In the genomic region with DNA sequence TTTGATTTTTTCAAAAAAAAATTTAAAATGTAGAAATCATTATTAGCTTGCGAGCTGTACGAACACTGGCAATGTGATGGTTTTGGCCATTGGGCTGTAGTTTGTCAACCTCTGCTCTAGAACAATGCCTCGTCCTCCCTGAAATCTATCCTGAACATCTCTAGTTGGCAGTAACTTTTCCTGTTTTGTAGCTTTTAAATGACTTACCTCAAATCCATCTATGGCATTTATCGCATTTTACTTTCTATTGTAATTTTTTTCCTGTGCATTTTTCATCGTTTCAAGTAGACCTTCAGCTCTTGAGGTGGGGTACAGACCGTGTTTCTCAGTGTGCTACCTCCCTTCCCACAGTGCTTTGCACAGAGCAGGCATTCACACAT, we compare ENCODE assay signal across 18 cellular contexts. TPM values are rescaled to one million over a fixed set of nuclear protein-coding genes. Genes with fewer than 3 reads are reported as not detected.
DNase-seq lines count a peak whose midpoint lies in the region; ATAC-seq and TF ChIP-seq lines count a peak whose summit lies in the region.
"Had no signal": no experiment of that assay in that cellular context is flagged by ENCODE, and none has a peak within 500 bp of the region (broad histone marks: within the 10 kb centered on the region; RNA-seq: fewer than 3 reads in every experiment).

No MANE protein-coding gene starts in this region.

- DNase-seq in activated CD4-positive, alpha-beta T cell treated with anti-CD3 and anti-CD28 coated beads for 36 hours = no peak
- DNase-seq in activated CD4-positive, alpha-beta T cell treated with anti-CD3 and anti-CD28 coated beads, Interleukin-2, amount 50 U/mL, for 4 hours = no peak
- DNase-seq in IMR-90 = no peak
- DNase-seq in activated T-helper 2 cell treated with anti-CD3 and anti-CD28 coated beads, Interferon-gamma antibody, Interleukin-2, Interleukin-4, amounts not matched to agents 10 μg/mL and 5 μg/mL and 100 μg/mL, durations not matched to agents 14 hours and 24 hours and 36 hours (ENCODE audit: low spot score) = no peak
- DNase-seq in erythroblast (lab: John Stamatoyannopoulos, UW) = no peak
- no peak for DNase-seq in NCI-H146 treated with DMSO at 0.1 percent for 48 hours (lab: John Stamatoyannopoulos, UW; ENCODE audit: unreplicated experiment)
- DNase-seq: activated CD8-positive, alpha-beta memory T cell treated with anti-CD3 and anti-CD28 coated beads, Interleukin-2, amount 50 U/mL, for 4 hours; NK-92 treated with Interleukin-12 subunit alpha and Interleukin-12 subunit beta, amount 100 ng/mL, for 24 hours; SJCRH30; stimulated activated CD4-positive, alpha-beta T cell treated with anti-CD3 and anti-CD28 coated beads, Interleukin-4, amount 100 ng/mL, for 4 hours had no signal

- POLR2A ChIA-PET in activated CD4-positive, alpha-beta T cell treated with anti-CD3 and anti-CD28 coated beads for 36 hours (lab: Charles Lee) = no interaction called here
- POLR2A ChIA-PET in IMR-90 (lab: Charles Lee; ENCODE audit: unreplicated experiment) = interaction anchor here (0.6 kb wide), 1 partner anchor 15 kb away, joined by 3 read pairs; no protein-coding TSS in a partner anchor

- no peak overlapping the region for H2BK15ac ChIP-seq in IMR-90 (ENCODE audit: low read depth, low read length)

- peak overlapping the region; percentile 49; the same call in 1 of the 2 replicates for H3K23ac ChIP-seq in IMR-90 (ENCODE audit: low read depth, low read length)

- 100% methylated on average over 2 of the region's 6 CpGs; no CpG with 5 or more reads in 1 of the 2 experiments for WGBS in IMR-90 (ENCODE audit: extremely low coverage in 2 of 2, insufficient read length in 1 of 2), 2 experiments

- TF ChIP-seq EP300 in neural cell (conservative IDR thresholded peaks at IDR 0.05; ENCODE audit: poor library complexity, severe bottlenecking) = no peak

- H3K36me3 Mint-ChIP-seq in activated CD4-positive, alpha-beta T cell treated with anti-CD3 and anti-CD28 coated beads for 36 hours (ENCODE audit: low read depth) = peaks cover 16% of the 10 kb centered on the region
- peaks cover 22% of the 10 kb centered on the region for H3K36me3 Mint-ChIP-seq in activated T-helper 2 cell treated with anti-CD3 and anti-CD28 coated beads, Interferon-gamma antibody, Interleukin-2, Interleukin-4, amounts not matched to agents 10 μg/mL and 5 μg/mL and 100 μg/mL, durations not matched to agents 14 hours and 24 hours and 36 hours (ENCODE audit: low read depth)

- in situ Hi-C loops in IMR-90 (cut with MboI; ENCODE audit: low sequenced_read_pairs) = no loop called here

- H3K36me3 ChIP-seq in IMR-90 (ENCODE audit: control insufficient read depth, insufficient read depth, low read length) (peaks cover 19% of the 10 kb centered on the region), neural cell (ENCODE audit: insufficient read depth, low read length) (peaks cover 14% of the 10 kb centered on the region)

- H2AK9ac ChIP-seq in IMR-90 (replicated peaks; ENCODE audit: low read depth, low read length, poor library complexity) = no peak overlapping the region

- no peaks in the 10 kb centered on the region for H3F3A ChIP-seq in neural cell (ENCODE audit: insufficient read depth, low read length, poor library complexity, severe bottlenecking)

- TF ChIP-seq RAD21 in IMR-90 (IDR thresholded peaks at IDR 0.05; ENCODE audit: low read length) = no peak
- no peak for TF ChIP-seq RAD21 in neural cell (conservative IDR thresholded peaks at IDR 0.05)

- H3K27ac Mint-ChIP-seq in activated CD4-positive, alpha-beta T cell treated with anti-CD3 and anti-CD28 coated beads for 36 hours = no peak overlapping the region
- peak overlapping the region; percentile 30 for H3K27ac Mint-ChIP-seq in activated T-helper 2 cell treated with anti-CD3 and anti-CD28 coated beads, Interferon-gamma antibody, Interleukin-2, Interleukin-4, amounts not matched to agents 10 μg/mL and 5 μg/mL and 100 μg/mL, durations not matched to agents 14 hours and 24 hours and 36 hours

- H3K79me1 ChIP-seq in IMR-90 (ENCODE audit: low read depth in 1 of 2, low read length in 2 of 2) = peaks cover 6 to 25% of the 10 kb centered on the region in 2 experiments

- H3K4me2 ChIP-seq in IMR-90 (ENCODE audit: low read depth, low read length) (no peak overlapping the region), neural cell (ENCODE audit: low read length) (peak overlapping the region; percentile 96)

- intact Hi-C loops in activated CD4-positive, alpha-beta T cell treated with anti-CD3 and anti-CD28 coated beads for 36 hours (cut with DNase I, micrococcal nuclease) = loop anchor here (2.0 to 5.0 kb wide), 4 partner anchors 81 to 314 kb away; a partner anchor contains a TSS
- intact Hi-C loops in IMR-90 (cut with micrococcal nuclease) = no loop called here
- intact Hi-C loops in activated T-helper 2 cell treated with anti-CD3 and anti-CD28 coated beads, Interferon-gamma antibody, Interleukin-2, Interleukin-4, amounts not matched to agents 10 μg/mL and 5 μg/mL and 100 μg/mL, durations not matched to agents 14 hours and 24 hours and 36 hours (cut with micrococcal nuclease) = loop anchor here (2.0 to 5.0 kb wide), 3 partner anchors 121 to 254 kb away; a partner anchor contains a TSS

- H3K14ac ChIP-seq in IMR-90 (replicated peaks; ENCODE audit: low read depth, low read length) = no peak overlapping the region

- H3K27me3 ChIP-seq in IMR-90 (ENCODE audit: control insufficient read depth, insufficient read depth, low read length) (no peaks in the 10 kb centered on the region), neural cell (ENCODE audit: insufficient read depth, low read depth, low read length) (no peaks in the 10 kb centered on the region)
- H3K27me3 ChIP-seq: ascending aorta, SJCRH30 had no signal

- H2AFZ ChIP-seq in IMR-90 (replicated peaks; ENCODE audit: low read length, poor library complexity) (no peak overlapping the region), neural cell (ENCODE audit: low read depth, low read length) (no peak overlapping the region)

- no peak overlapping the region for H2BK20ac ChIP-seq in IMR-90 (ENCODE audit: low read depth, low read length)

- H3K9me3 ChIP-seq in IMR-90 (ENCODE audit: control insufficient read depth, insufficient read depth, low read length) (no peaks in the 10 kb centered on the region), neural cell (ENCODE audit: low read length) (no peaks in the 10 kb centered on the region)
- H3K9me3 ChIP-seq: ascending aorta, SJCRH30 had no signal

- ATAC-seq in activated CD4-positive, alpha-beta T cell treated with anti-CD3 and anti-CD28 coated beads for 36 hours = no peak
- no peak for ATAC-seq in IMR-90 (ENCODE audit: low read depth)
- no peak for ATAC-seq in HG03025 (IDR thresholded peaks at IDR 0.05; ENCODE audit: low FRiP score, unreplicated experiment)
- ATAC-seq: left lobe of liver, sciatic nerve had no signal

- no peak overlapping the region for H3K56ac ChIP-seq in IMR-90 (ENCODE audit: extremely low read depth, insufficient read depth, low read length)

- no peak overlapping the region for H2BK5ac ChIP-seq in IMR-90 (ENCODE audit: low read depth, low read length, poor library complexity, severe bottlenecking)

- H2AK5ac ChIP-seq in IMR-90 (ENCODE audit: low read depth, low read length) = no peak overlapping the region

- H3K18ac ChIP-seq in IMR-90 (ENCODE audit: low read depth, low read length) = no peak overlapping the region

- no peak overlapping the region for H4K5ac ChIP-seq in IMR-90 (ENCODE audit: low read depth, low read length)

- H3K27me3 Mint-ChIP-seq in activated CD4-positive, alpha-beta T cell treated with anti-CD3 and anti-CD28 coated beads for 36 hours = no peaks in the 10 kb centered on the region
- peaks cover 3% of the 10 kb centered on the region for H3K27me3 Mint-ChIP-seq in activated T-helper 2 cell treated with anti-CD3 and anti-CD28 coated beads, Interferon-gamma antibody, Interleukin-2, Interleukin-4, amounts not matched to agents 10 μg/mL and 5 μg/mL and 100 μg/mL, durations not matched to agents 14 hours and 24 hours and 36 hours (ENCODE audit: low read depth)

- H2BK120ac ChIP-seq in IMR-90 (ENCODE audit: low read depth, low read length) = no peak overlapping the region

- no TSS peak for BruUV-seq in IMR-90 (replicated peaks; lab: Mats Ljungman, UMichigan)

- H4K8ac ChIP-seq in IMR-90 (ENCODE audit: low read depth in 2 of 2, low read length in 2 of 2) = peak overlapping the region in 1 of 2 experiments; percentile 96; a peak in 1 of 4 replicates

- peaks cover 39% of the 10 kb centered on the region for H3K79me2 ChIP-seq in neural cell (replicated peaks; ENCODE audit: insufficient read depth, low read length)

- H3K4me3 Mint-ChIP-seq in activated CD4-positive, alpha-beta T cell treated with anti-CD3 and anti-CD28 coated beads for 36 hours = peak overlapping the region; percentile 89
- H3K4me3 Mint-ChIP-seq in activated T-helper 2 cell treated with anti-CD3 and anti-CD28 coated beads, Interferon-gamma antibody, Interleukin-2, Interleukin-4, amounts not matched to agents 10 μg/mL and 5 μg/mL and 100 μg/mL, durations not matched to agents 14 hours and 24 hours and 36 hours (ENCODE audit: low read depth) = peak overlapping the region; percentile 56

- H3K9me3 Mint-ChIP-seq in activated CD4-positive, alpha-beta T cell treated with anti-CD3 and anti-CD28 coated beads for 36 hours (ENCODE audit: low read depth) = no peaks in the 10 kb centered on the region
- H3K9me3 Mint-ChIP-seq in activated T-helper 2 cell treated with anti-CD3 and anti-CD28 coated beads, Interferon-gamma antibody, Interleukin-2, Interleukin-4, amounts not matched to agents 10 μg/mL and 5 μg/mL and 100 μg/mL, durations not matched to agents 14 hours and 24 hours and 36 hours = no peaks in the 10 kb centered on the region

- H4K91ac ChIP-seq in IMR-90 (ENCODE audit: insufficient read depth, low read depth, low read length) = no peak overlapping the region

- peaks cover 14% of the 10 kb centered on the region for H4K20me1 ChIP-seq in IMR-90 (ENCODE audit: insufficient read depth, low read length)
- no peaks in the 10 kb centered on the region for H4K20me1 ChIP-seq in neural cell (ENCODE audit: insufficient read depth)

- H3K9me1 ChIP-seq in IMR-90 (ENCODE audit: insufficient read depth, low read length) = peaks cover 3% of the 10 kb centered on the region; the same call in 1 of the 2 replicates

- TF ChIP-seq CTCF in IMR-90 (conservative IDR thresholded peaks at IDR 0.05; ENCODE audit: low read depth, low read length) (no peak), neural cell (IDR thresholded peaks at IDR 0.05; ENCODE audit: poor library complexity, severe bottlenecking) (no peak)

- dilution Hi-C loops in IMR-90 (cut with HindIII; ENCODE audit: low sequenced_read_pairs, unreplicated experiment) = no loop called here

- H3K9ac ChIP-seq in IMR-90 (ENCODE audit: low read depth, low read length) = no peak overlapping the region
- H3K9ac ChIP-seq in neural cell (ENCODE audit: low read length) = no peak overlapping the region

- CTCF ChIA-PET in activated CD4-positive, alpha-beta T cell treated with anti-CD3 and anti-CD28 coated beads for 36 hours (lab: Charles Lee) = interaction anchor here (1.1 to 1.9 kb wide), 3 partner anchors 12 to 56 kb away, joined by 3 to 9 read pairs (median 3); no protein-coding TSS in a partner anchor
- CTCF ChIA-PET in IMR-90 (lab: Yijun Ruan, JAX) = interaction anchor here (0.7 to 0.9 kb wide), 2 partner anchors 11 to 29 kb away, joined by 3 read pairs; no protein-coding TSS in a partner anchor

- no peak overlapping the region for H3K4me3 ChIP-seq in IMR-90 (ENCODE audit: insufficient read depth, low read depth, low read length)
- no peak overlapping the region for H3K4me3 ChIP-seq in neural cell (ENCODE audit: low read length)

- peaks cover 10% of the 10 kb centered on the region for H3K4me1 ChIP-seq in IMR-90 (ENCODE audit: control insufficient read depth, insufficient read depth, low read length)

- TF ChIP-seq POLR2A in IMR-90 (IDR thresholded peaks at IDR 0.05; ENCODE audit: low read depth, low read length) (no peak), erythroblast (IDR thresholded peaks at IDR 0.05; ENCODE audit: low read length) (no peak)

- H3K4ac ChIP-seq in IMR-90 (ENCODE audit: low read depth, low read length) = no peak overlapping the region

- H3K4me1 Mint-ChIP-seq in activated CD4-positive, alpha-beta T cell treated with anti-CD3 and anti-CD28 coated beads for 36 hours = peaks cover 34% of the 10 kb centered on the region
- H3K4me1 Mint-ChIP-seq in activated T-helper 2 cell treated with anti-CD3 and anti-CD28 coated beads, Interferon-gamma antibody, Interleukin-2, Interleukin-4, amounts not matched to agents 10 μg/mL and 5 μg/mL and 100 μg/mL, durations not matched to agents 14 hours and 24 hours and 36 hours (ENCODE audit: low read depth) = peaks cover 37% of the 10 kb centered on the region

- no peak overlapping the region for H3K27ac ChIP-seq in IMR-90 (ENCODE audit: insufficient read depth, low read length)
- peak overlapping the region; percentile 95 for H3K27ac ChIP-seq in neural cell (ENCODE audit: low read length)

- H3K9me2 ChIP-seq in neural cell (ENCODE audit: insufficient read depth, low read length) = no peaks in the 10 kb centered on the region

RNA-seq across cellular contexts. Expression of a gene that starts 30.4 kb away (rescaled TPM):
- total RNA-seq in activated CD4-positive, alpha-beta T cell treated with anti-CD3 and anti-CD28 coated beads for 36 hours = not detected
- total RNA-seq in IMR-90 (2012; rRNA removed) = not detected in 2 replicates
- polyA plus RNA-seq in IMR-90 (2012; rRNA removed) = not detected in 2 replicates
- not detected in 2 replicates for polyA plus RNA-seq in IMR-90 (2012; cell fraction: cytosol; rRNA removed)
- 0.23 and 1.2 TPM in 2 replicates for polyA plus RNA-seq in IMR-90 (2012; cell fraction: nucleus; rRNA removed; ENCODE audit: low replicate concordance)
- not detected in 2 replicates for total RNA-seq in activated T-helper 2 cell treated with anti-CD3 and anti-CD28 coated beads, Interferon-gamma antibody, Interleukin-2, Interleukin-4, amounts not matched to agents 10 μg/mL and 5 μg/mL and 100 μg/mL, durations not matched to agents 14 hours and 24 hours and 36 hours
- 0.35 TPM in 1 of 2 replicates, not detected in the other for polyA plus RNA-seq in neural cell
- polyA minus RNA-seq in neural cell = not detected in 2 replicates
- total RNA-seq: A172, ascending aorta, dermis microvascular lymphatic vessel endothelial cell, fibroblast of lung, left lobe of liver, sciatic nerve, SJCRH30 had no signal
- polyA plus RNA-seq: fibroblast of lung had no signal
